ENCODE assay signal across 13 cellular contexts in genomic region chr2:219461061-219461514, GRCh38. TPM values are rescaled to one million over a fixed set of nuclear protein-coding genes. Genes with fewer than 3 reads are reported as not detected.
A peak's percentile ranks its signal among the peaks of the same experiment; 100 is the strongest.
DNase-seq lines count a peak whose midpoint lies in the region; ATAC-seq and TF ChIP-seq lines count a peak whose summit lies in the region.
"Had no signal": no experiment of that assay in that cellular context is flagged by ENCODE, and none has a peak within 500 bp of the region (broad histone marks: within the 10 kb centered on the region; RNA-seq: fewer than 3 reads in every experiment).

No MANE protein-coding gene starts in this region.

- H3K4me3 ChIP-seq in right cardiac atrium (ENCODE audit: low read length), result no peak overlapping the region

- peak; percentile 48 for DNase-seq in activated CD4-positive, alpha-beta T cell treated with anti-CD3 and anti-CD28 coated beads for 36 hours
- DNase-seq in activated CD4-positive, alpha-beta T cell treated with anti-CD3 and anti-CD28 coated beads for 4 hours, result no peak
- peak; percentile 20 for DNase-seq in WTC11 (ENCODE audit: low spot score)
- peak; percentile 67 to 88 (median 78) for DNase-seq in right cardiac atrium
- peak; percentile 33 to 38 for DNase-seq in stimulated activated naive CD8-positive, alpha-beta T cell treated with anti-CD3 and anti-CD28 coated beads, Interleukin-15, amount 100 ng/mL, for 72 hours
- DNase-seq in mesothelial cell of epicardium (ENCODE audit: low spot score in 2 of 2, unreplicated experiment in 2 of 2), result no peak
- DNase-seq in occipital lobe (lab: John Stamatoyannopoulos, UW), result no peak
- DNase-seq in activated gamma-delta T cell (lab: John Stamatoyannopoulos, UW), result no peak
- DNase-seq: ACHN; activated CD8-positive, alpha-beta memory T cell treated with anti-CD3 and anti-CD28 coated beads for 24 hours; NCI-H774 had no signal

- H3K36me3 Mint-ChIP-seq in activated CD4-positive, alpha-beta T cell treated with anti-CD3 and anti-CD28 coated beads for 36 hours (ENCODE audit: low read depth), result no peaks in the 10 kb centered on the region
- H3K36me3 Mint-ChIP-seq in WTC11, result peaks cover 8% of the 10 kb centered on the region; the same call in 1 of the 2 replicates
- H3K36me3 Mint-ChIP-seq in mesothelial cell of epicardium, result peaks cover 8% of the 10 kb centered on the region

- no peaks in the 10 kb centered on the region for H3K9me3 ChIP-seq in right cardiac atrium (ENCODE audit: control insufficient read depth, low read length)

- H3K4me1 ChIP-seq in right cardiac atrium (ENCODE audit: control insufficient read depth, insufficient read depth, low read length), result peaks cover 2% of the 10 kb centered on the region

- no peak overlapping the region for H3K4me3 Mint-ChIP-seq in activated CD4-positive, alpha-beta T cell treated with anti-CD3 and anti-CD28 coated beads for 36 hours
- H3K4me3 Mint-ChIP-seq in WTC11 (no peak overlapping the region), mesothelial cell of epicardium (no peak overlapping the region)
- no peak overlapping the region for H3K4me3 Mint-ChIP-seq in stimulated activated naive CD8-positive, alpha-beta T cell treated with anti-CD3 and anti-CD28 coated beads, Interleukin-15, amount 100 ng/mL, for 72 hours

- WGBS in right cardiac atrium, result 16% methylated on average over 11 of the region's 11 CpGs

- POLR2A ChIA-PET in activated CD4-positive, alpha-beta T cell treated with anti-CD3 and anti-CD28 coated beads for 36 hours (lab: Charles Lee), result no interaction called here
- POLR2A ChIA-PET in WTC11 (lab: Charles Lee), result interaction anchor here (0.6 to 1.4 kb wide), 4 partner anchors 27 to 288 kb away, joined by 3 to 5 read pairs (median 3); partner anchors contain the start of genes GMPPA and SPEG

- ATAC-seq in activated CD4-positive, alpha-beta T cell treated with anti-CD3 and anti-CD28 coated beads for 36 hours, result peak; percentile 72
- ATAC-seq in WTC11, result peak; percentile 9
- ATAC-seq in right cardiac atrium, result peak; percentile 56 to 63
- ATAC-seq in stimulated activated naive CD8-positive, alpha-beta T cell treated with anti-CD3 and anti-CD28 coated beads, Interleukin-15, amount 100 ng/mL, for 72 hours, result peak; percentile 69
- ATAC-seq: HCT116 had no signal

- no peak overlapping the region for H3K27ac Mint-ChIP-seq in activated CD4-positive, alpha-beta T cell treated with anti-CD3 and anti-CD28 coated beads for 36 hours
- H3K27ac Mint-ChIP-seq in WTC11, result no peak overlapping the region
- peak overlapping the region in 1 of 2 donors; percentile 71 for H3K27ac Mint-ChIP-seq in stimulated activated naive CD8-positive, alpha-beta T cell treated with anti-CD3 and anti-CD28 coated beads, Interleukin-15, amount 100 ng/mL, for 72 hours
- no peak overlapping the region for H3K27ac Mint-ChIP-seq in mesothelial cell of epicardium

- intact Hi-C loops in activated CD4-positive, alpha-beta T cell treated with anti-CD3 and anti-CD28 coated beads for 36 hours (cut with DNase I, micrococcal nuclease), result no loop called here
- intact Hi-C loops in right cardiac atrium (cut with DNase I), result no loop called here

- H3K27me3 Mint-ChIP-seq in activated CD4-positive, alpha-beta T cell treated with anti-CD3 and anti-CD28 coated beads for 36 hours, result no peaks in the 10 kb centered on the region
- H3K27me3 Mint-ChIP-seq in WTC11 (ENCODE audit: low read depth), result no peaks in the 10 kb centered on the region
- no peaks in the 10 kb centered on the region for H3K27me3 Mint-ChIP-seq in stimulated activated naive CD8-positive, alpha-beta T cell treated with anti-CD3 and anti-CD28 coated beads, Interleukin-15, amount 100 ng/mL, for 72 hours
- H3K27me3 Mint-ChIP-seq in mesothelial cell of epicardium (ENCODE audit: low read depth), result no peaks in the 10 kb centered on the region

- H3K4me1 Mint-ChIP-seq in activated CD4-positive, alpha-beta T cell treated with anti-CD3 and anti-CD28 coated beads for 36 hours, result peaks cover 4% of the 10 kb centered on the region
- H3K4me1 Mint-ChIP-seq in WTC11 (peaks cover 31% of the 10 kb centered on the region), mesothelial cell of epicardium (peaks cover 22% of the 10 kb centered on the region)
- peaks cover 33% of the 10 kb centered on the region for H3K4me1 Mint-ChIP-seq in stimulated activated naive CD8-positive, alpha-beta T cell treated with anti-CD3 and anti-CD28 coated beads, Interleukin-15, amount 100 ng/mL, for 72 hours

- TF ChIP-seq CTCF in WTC11 (IDR thresholded peaks at IDR 0.05) (no peak), mesothelial cell of epicardium (IDR thresholded peaks at IDR 0.05; ENCODE audit: unreplicated experiment) (no peak)

- CTCF ChIA-PET in activated CD4-positive, alpha-beta T cell treated with anti-CD3 and anti-CD28 coated beads for 36 hours (lab: Charles Lee), result interaction anchor here (0.6 to 1.9 kb wide), 4 partner anchors 24 to 69 kb away, joined by 3 to 8 read pairs (median 4); no protein-coding TSS in a partner anchor
- CTCF ChIA-PET in WTC11 (lab: Charles Lee), result interaction anchor here (0.7 to 5.6 kb wide), 24 partner anchors 11 to 101 kb away, joined by 3 to 104 read pairs (median 13); partner anchors contain the start of genes DES, DNPEP, GMPPA and SPEG

- H3K27ac ChIP-seq in right cardiac atrium (ENCODE audit: low read length), result peak overlapping the region; percentile 86

- H3K9me3 Mint-ChIP-seq in activated CD4-positive, alpha-beta T cell treated with anti-CD3 and anti-CD28 coated beads for 36 hours (ENCODE audit: low read depth), result no peaks in the 10 kb centered on the region
- H3K9me3 Mint-ChIP-seq in WTC11 (no peaks in the 10 kb centered on the region), mesothelial cell of epicardium (no peaks in the 10 kb centered on the region)
- no peaks in the 10 kb centered on the region for H3K9me3 Mint-ChIP-seq in stimulated activated naive CD8-positive, alpha-beta T cell treated with anti-CD3 and anti-CD28 coated beads, Interleukin-15, amount 100 ng/mL, for 72 hours

- no peaks in the 10 kb centered on the region for H3K27me3 ChIP-seq in right cardiac atrium (ENCODE audit: control insufficient read depth, insufficient read depth)

TF ChIP-seq in WTC11, 78 proteins besides CTCF, POLR2A, EP300 and RAD21:
- TF ChIP-seq ZNF423 (CRISPR knock-in tag; IDR thresholded peaks at IDR 0.05) (peak; percentile 60; the same call in 1 of the 2 replicates), ATF1 (CRISPR knock-in tag; IDR thresholded peaks at IDR 0.05) (no peak), ATF6 (CRISPR knock-in tag; IDR thresholded peaks at IDR 0.05) (no peak)

RNA-seq across cellular contexts. Expression of gene SPEG, which starts 26.4 kb away (rescaled TPM):
- 1 to 10 TPM in 1 of 2 experiments, under 1 TPM in 1; 0.89 to 1.4 TPM for total RNA-seq in activated CD4-positive, alpha-beta T cell treated with anti-CD3 and anti-CD28 coated beads for 36 hours
- 55.3 to 62.7 TPM (median 57.8 TPM) in 3 replicates for total RNA-seq in WTC11 (2021)
- total RNA-seq in right cardiac atrium, result 100 to 1,000 TPM; 122 to 176 (median 159) TPM
- polyA plus RNA-seq in right cardiac atrium, result 85.5 TPM
- 95.4 to 97.7 TPM (median 97.7 TPM) in 3 replicates for total RNA-seq in mesothelial cell of epicardium
- 14.2 TPM for total RNA-seq in occipital lobe

RNA-seq across cellular contexts. Expression of gene GMPPA, which starts 37.6 kb away (rescaled TPM):
- total RNA-seq in activated CD4-positive, alpha-beta T cell treated with anti-CD3 and anti-CD28 coated beads for 36 hours, result 10 to 100 TPM; 35.2 to 35.5 TPM
- total RNA-seq in WTC11 (2021), result 44.2 to 51.9 TPM (median 49.5 TPM) in 3 replicates
- 10 to 100 TPM; 22.9 to 27.5 (median 25.4) TPM for total RNA-seq in right cardiac atrium
- polyA plus RNA-seq in right cardiac atrium, result 21.6 TPM
- total RNA-seq in mesothelial cell of epicardium, result 34.5 to 37.3 TPM (median 36.0 TPM) in 3 replicates
- total RNA-seq in occipital lobe, result 7.5 TPM

RNA-seq across cellular contexts. Expression of gene DES, which starts 42.9 kb away (rescaled TPM):
- total RNA-seq in activated CD4-positive, alpha-beta T cell treated with anti-CD3 and anti-CD28 coated beads for 36 hours, result not detected
- total RNA-seq in WTC11 (2021) (1.6 to 3.5 TPM (median 2.8 TPM) in 3 replicates), right cardiac atrium (over 10,000 TPM in 1 of 4 donors, 1,000 to 10,000 TPM in 3; 6,970 to 10,932 (median 7,338) TPM), mesothelial cell of epicardium (33.0 to 38.5 TPM (median 37.0 TPM) in 3 replicates), occipital lobe (2.3 TPM)
- 9,146 TPM for polyA plus RNA-seq in right cardiac atrium

RNA-seq across cellular contexts. Expression of gene ASIC4, which starts 53.2 kb away (rescaled TPM):
- not detected for total RNA-seq in activated CD4-positive, alpha-beta T cell treated with anti-CD3 and anti-CD28 coated beads for 36 hours
- total RNA-seq in WTC11 (2021), result 0.79 to 1.0 TPM (median 0.80 TPM) in 3 replicates
- total RNA-seq in right cardiac atrium, result 1 to 10 TPM in 3 of 4 donors, under 1 TPM in 1; 0.28 to 1.8 (median 1.6) TPM
- 0.57 TPM for polyA plus RNA-seq in right cardiac atrium
- total RNA-seq in mesothelial cell of epicardium, result 0.98 to 1.4 TPM (median 1.1 TPM) in 3 replicates
- 8.3 TPM for total RNA-seq in occipital lobe
- total RNA-seq: kidney epithelial cell had no signal

Comparison
In these comparisons a context has a peak if more than half of its experiments do, and no peak if none do; other contexts are left out.
1. DNase-seq: peak in activated CD4-positive, alpha-beta T cell treated with anti-CD3 and anti-CD28 coated beads for 36 hours (single experiment), WTC11 (single experiment), right cardiac atrium (3 of 3) and stimulated activated naive CD8-positive, alpha-beta T cell treated with anti-CD3 and anti-CD28 coated beads, Interleukin-15, amount 100 ng/mL, for 72 hours (2 of 2); none in activated CD4-positive, alpha-beta T cell treated with anti-CD3 and anti-CD28 coated beads for 4 hours (0 of 2), mesothelial cell of epicardium (0 of 2), occipital lobe (single experiment) and activated gamma-delta T cell (single experiment).
2. ATAC-seq: peak in every context shown above with its lines; median percentile 72 in activated CD4-positive, alpha-beta T cell treated with anti-CD3 and anti-CD28 coated beads for 36 hours; 69 in stimulated activated naive CD8-positive, alpha-beta T cell treated with anti-CD3 and anti-CD28 coated beads, Interleukin-15, amount 100 ng/mL, for 72 hours; 60 in right cardiac atrium; 9 in WTC11.
3. RNA of gene DES, which starts 42.9 kb away (total RNA-seq): 6,970 to 10,932 TPM in right cardiac atrium; 33.0 to 38.5 TPM in mesothelial cell of epicardium, 2.3 TPM in occipital lobe (single experiment), 1.6 to 3.5 TPM in WTC11 and not detected in activated CD4-positive, alpha-beta T cell treated with anti-CD3 and anti-CD28 coated beads for 36 hours; every median in the first group is over 100 times any median in the second.